Comparison of ENCODE assay signal across 1 cellular context in genomic region chr12:3170423-3171194, GRCh38.
A peak's percentile ranks its signal among the peaks of the same experiment; 100 is the strongest.
TF ChIP-seq lines count a peak whose summit lies in the region.

No MANE protein-coding gene starts in this region.

TF ChIP-seq in A549, 52 proteins besides CTCF, POLR2A, EP300 and RAD21 (continued from another document):
- TF ChIP-seq EHF (CRISPR knock-in tag; IDR thresholded peaks at IDR 0.05) = no peak
- TF ChIP-seq TFCP2L1 (CRISPR knock-in tag; IDR thresholded peaks at IDR 0.05) = no peak
- TF ChIP-seq ZC3H11A (IDR thresholded peaks at IDR 0.05) = no peak
- TF ChIP-seq HMGXB4 (CRISPR knock-in tag; IDR thresholded peaks at IDR 0.05; ENCODE audit: borderline replicate concordance) = no peak
- TF ChIP-seq POLR2AphosphoS2 (conservative IDR thresholded peaks at IDR 0.05; ENCODE audit: low read length) = no peak
- no peak for TF ChIP-seq HES2 (IDR thresholded peaks at IDR 0.05)
- TF ChIP-seq MYC (IDR thresholded peaks at IDR 0.05; ENCODE audit: borderline replicate concordance, low read length) = no peak
- TF ChIP-seq E2F6 (IDR thresholded peaks at IDR 0.05; ENCODE audit: borderline replicate concordance, low read depth) = peak; percentile 88
- no peak for TF ChIP-seq SREBF2 (IDR thresholded peaks at IDR 0.05)
- TF ChIP-seq RARB (CRISPR knock-in tag; IDR thresholded peaks at IDR 0.05) = no peak
- TF ChIP-seq GATA3 (IDR thresholded peaks at IDR 0.05; ENCODE audit: borderline replicate concordance) = peak; percentile 32; the same call in 1 of the 2 replicates
- no peak for TF ChIP-seq HOXB13 (CRISPR knock-in tag; IDR thresholded peaks at IDR 0.05; ENCODE audit: low read depth)
- TF ChIP-seq MAX (IDR thresholded peaks at IDR 0.05) = peak; percentile 89
